Comparison of ENCODE assay signal across 16 cellular contexts in the genomic region with DNA sequence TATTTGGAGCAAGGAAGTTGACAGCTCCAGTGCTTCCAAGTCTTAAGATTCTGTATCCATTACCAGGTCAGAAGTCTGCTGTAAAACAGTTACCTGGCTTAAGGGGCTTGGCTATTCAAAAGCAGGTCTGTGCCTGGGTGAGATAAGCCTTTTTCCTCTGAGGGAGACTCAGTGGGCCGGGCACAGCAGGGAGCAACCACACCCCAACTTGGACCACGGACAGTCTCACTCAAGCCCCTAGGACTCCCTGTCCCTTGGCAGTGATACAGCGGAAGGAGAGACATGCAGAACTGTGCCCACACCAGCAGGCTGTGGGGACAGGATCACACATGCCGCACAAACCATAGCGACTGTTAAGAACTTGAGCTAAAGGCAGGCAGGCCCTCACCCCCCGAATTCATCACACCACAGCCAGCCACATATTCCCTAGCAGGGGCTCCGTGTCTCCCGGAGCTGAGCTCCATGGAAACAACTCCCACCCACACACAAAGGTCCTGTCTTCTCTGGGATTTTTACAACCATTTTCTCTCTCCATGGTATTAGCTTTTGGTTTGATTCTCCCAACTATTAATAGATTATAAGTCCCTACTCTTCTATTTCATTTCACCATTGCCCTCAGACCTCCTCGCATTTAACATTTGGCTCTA. TPM values are rescaled to one million over a fixed set of nuclear protein-coding genes. Genes with fewer than 3 reads are reported as not detected.
"Had no signal": no experiment of that assay in that cellular context is flagged by ENCODE, and none has a peak within 500 bp of the region (broad histone marks: within the 10 kb centered on the region; RNA-seq: fewer than 3 reads in every experiment).

No MANE protein-coding gene starts in this region.

- FAIRE-seq: bronchial epithelial cell had no signal

- H3K27ac ChIP-seq: ascending aorta, dorsolateral prefrontal cortex, esophagus muscularis mucosa, sigmoid colon, VCaP had no signal

- H3K4me3 ChIP-seq: ascending aorta, dorsolateral prefrontal cortex, esophagus muscularis mucosa, sigmoid colon had no signal

- ATAC-seq: activated naive CD8-positive, alpha-beta T cell treated with anti-CD3 and anti-CD28 coated beads, Interleukin-2, amount 50 U/mL, for 24 hours; natural killer cell treated with Interleukin-12 subunit alpha and Interleukin-12 subunit beta and Interleukin-15 and Interleukin-18, amount 100 ng/mL, for 72 hours had no signal

- H3K9me3 ChIP-seq: ascending aorta, esophagus muscularis mucosa, sigmoid colon had no signal

- DNase-seq: activated CD4-positive, alpha-beta T cell treated with anti-CD3 and anti-CD28 coated beads for 48 hours; activated naive CD4-positive, alpha-beta T cell treated with Interleukin-2 at 50 U/mL for 16 hours; activated naive CD8-positive, alpha-beta T cell treated with anti-CD3 and anti-CD28 coated beads, Interleukin-2, amount 50 U/mL, for 24 hours; dorsolateral prefrontal cortex; occipital lobe; sigmoid colon; stimulated activated CD4-positive, alpha-beta T cell treated with anti-CD3 and anti-CD28 coated beads, Interleukin-2, amount 100 ng/mL, for 24 hours; stimulated activated naive CD4-positive, alpha-beta T cell treated with Interleukin-2 at 50 U/mL for 16 hours; T1000 had no signal

RNA-seq across cellular contexts. Expression of gene GP5, which starts 2.9 kb away (rescaled TPM):
- total RNA-seq: fibroblast of villous mesenchyme, occipital lobe had no signal

RNA-seq across cellular contexts. Expression of gene LRRC15, which starts 32.4 kb away (rescaled TPM):
- total RNA-seq: ascending aorta; bronchial epithelial cell; natural killer cell treated with Interleukin-12 subunit alpha and Interleukin-12 subunit beta and Interleukin-15 and Interleukin-18, amount 100 ng/mL, for 72 hours; occipital lobe; progenitor cell of endocrine pancreas had no signal

RNA-seq across cellular contexts. Expression of gene CPN2, which starts 50.8 kb away (rescaled TPM):
- total RNA-seq: ascending aorta; bronchial epithelial cell; dorsolateral prefrontal cortex; esophagus muscularis mucosa; fibroblast of villous mesenchyme; natural killer cell treated with Interleukin-12 subunit alpha and Interleukin-12 subunit beta and Interleukin-15 and Interleukin-18, amount 100 ng/mL, for 72 hours; occipital lobe; progenitor cell of endocrine pancreas; sigmoid colon had no signal
